Comparison of ENCODE assay signal across 22 cellular contexts in the genomic region with DNA sequence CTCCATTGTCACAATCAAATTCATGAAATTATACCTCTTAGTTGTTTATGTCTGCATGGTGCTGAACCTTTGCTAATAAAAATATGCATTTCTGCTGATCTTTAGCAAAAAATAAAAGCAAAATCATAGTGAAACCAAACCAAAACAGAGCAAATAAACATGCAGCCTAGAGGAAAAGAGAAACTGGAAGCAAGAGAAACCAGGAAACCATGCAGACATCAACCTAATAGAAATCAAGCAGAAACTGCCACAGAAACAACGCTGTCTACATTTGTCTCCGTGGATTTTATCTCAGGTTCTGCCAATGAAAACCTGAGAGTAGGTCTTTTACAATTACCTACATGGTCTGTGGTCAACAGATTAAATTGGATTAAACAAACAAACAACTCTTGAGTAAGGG.
DNase-seq lines count a peak whose midpoint lies in the region; ATAC-seq and TF ChIP-seq lines count a peak whose summit lies in the region.
"Had no signal": no experiment of that assay in that cellular context is flagged by ENCODE, and none has a peak within 500 bp of the region (broad histone marks: within the 10 kb centered on the region; RNA-seq: fewer than 3 reads in every experiment).

No MANE protein-coding gene starts in this region.

- peak overlapping the region; percentile 46 for H2AFZ ChIP-seq in neuron (ENCODE audit: low read depth, low read length)

- peak; percentile 60 for DNase-seq in OCI-M1 (lab: John Stamatoyannopoulos, UW)
- DNase-seq in DMS 273 (lab: John Stamatoyannopoulos, UW; ENCODE audit: unreplicated experiment): no peak
- DNase-seq in SIG-M5 treated with dmso at 0.1 percent for 504 hours (lab: John Stamatoyannopoulos, UW; ENCODE audit: unreplicated experiment): no peak
- no peak for DNase-seq in glutamatergic neuron
- DNase-seq: 8988T; Caco-2; CD4-positive, alpha-beta memory T cell; H9; HFFc6; IMR-90; NCI-H1694 treated with DMSO at 0.1 percent for 48 hours; NCI-H2107; NCI-H510A; SIG-M5; T-cell had no signal

- no peak for TF ChIP-seq CTCF in glutamatergic neuron (IDR thresholded peaks at IDR 0.05; ENCODE audit: partially characterized antibody, unreplicated experiment)

- no peak overlapping the region for H3K27ac Mint-ChIP-seq in glutamatergic neuron (ENCODE audit: unreplicated experiment)
- H3K27ac Mint-ChIP-seq: CD4-positive, alpha-beta memory T cell; HFFc6; T-cell had no signal

- H3K4me3 ChIP-seq in neuron (ENCODE audit: low read length): no peak overlapping the region
- H3K4me3 ChIP-seq: BLaER1 treated with 17β-estradiol and CSF1 and Interleukin-3, amounts not matched to agents 10 nM and 100 nM had no signal

- no peaks in the 10 kb centered on the region for H3K27me3 Mint-ChIP-seq in glutamatergic neuron (ENCODE audit: unreplicated experiment)
- H3K27me3 Mint-ChIP-seq: T-cell had no signal

- H3K4me3 Mint-ChIP-seq in glutamatergic neuron (ENCODE audit: unreplicated experiment): no peak overlapping the region
- H3K4me3 Mint-ChIP-seq: CD4-positive, alpha-beta memory T cell; H9; HFFc6; T-cell had no signal

- no peaks in the 10 kb centered on the region for H3K4me1 Mint-ChIP-seq in glutamatergic neuron (ENCODE audit: low read depth, unreplicated experiment)
- H3K4me1 Mint-ChIP-seq: CD4-positive, alpha-beta memory T cell; T-cell had no signal

- H3K4me1 ChIP-seq in neuron (ENCODE audit: insufficient read depth, low read length): peaks cover 5% of the 10 kb centered on the region

- H3K36me3 Mint-ChIP-seq in glutamatergic neuron (ENCODE audit: unreplicated experiment): no peaks in the 10 kb centered on the region
- H3K36me3 Mint-ChIP-seq: CD4-positive, alpha-beta memory T cell; T-cell had no signal

- H3K27me3 ChIP-seq in neuron (ENCODE audit: insufficient read depth, low read length): no peaks in the 10 kb centered on the region
- H3K27me3 ChIP-seq: BLaER1 treated with 17β-estradiol and CSF1 and Interleukin-3, amounts not matched to agents 10 nM and 100 nM had no signal

- peak; percentile 69 for ATAC-seq in GM18498 (IDR thresholded peaks at IDR 0.05; ENCODE audit: unreplicated experiment)
- peak; percentile 83 for ATAC-seq in HG03432 (IDR thresholded peaks at IDR 0.05; ENCODE audit: unreplicated experiment)
- ATAC-seq in HG03571 (IDR thresholded peaks at IDR 0.05; ENCODE audit: unreplicated experiment): no peak
- ATAC-seq: Panc1, SK-N-SH treated with all-trans-retinoic acid at 6 μM for 48 hours, T-cell had no signal

- H3K9me3 ChIP-seq in neuron (ENCODE audit: low read length): no peaks in the 10 kb centered on the region
- H3K9me3 ChIP-seq: Caco-2 had no signal

- H3K36me3 ChIP-seq in neuron (ENCODE audit: insufficient read depth, low read length): no peaks in the 10 kb centered on the region
- H3K36me3 ChIP-seq: BLaER1 treated with 17β-estradiol and CSF1 and Interleukin-3, amounts not matched to agents 10 nM and 100 nM had no signal

- no peaks in the 10 kb centered on the region for H3K9me3 Mint-ChIP-seq in glutamatergic neuron (ENCODE audit: unreplicated experiment)
